Comparison of ENCODE assay signal across 15 cellular contexts in genomic region chr6:4322846-4323309, GRCh38.
DNase-seq lines count a peak whose midpoint lies in the region; ATAC-seq and TF ChIP-seq lines count a peak whose summit lies in the region.
"Had no signal": no experiment of that assay in that cellular context is flagged by ENCODE, and none has a peak within 500 bp of the region (broad histone marks: within the 10 kb centered on the region; RNA-seq: fewer than 3 reads in every experiment).

No MANE protein-coding gene starts in this region.

- no peaks in the 10 kb centered on the region for H3K27me3 ChIP-seq in gastrocnemius medialis
- H3K27me3 ChIP-seq: BLaER1 had no signal

- DNase-seq in ELR (ENCODE audit: low read depth) = peak; percentile 19
- peak; percentile 26 for DNase-seq in RWPE1 (ENCODE audit: low spot score)
- DNase-seq in fibroblast of the aortic adventitia (ENCODE audit: low read depth) = peak; percentile 57
- peak; percentile 41 to 70 for DNase-seq in gastrocnemius medialis
- no peak for DNase-seq in kidney glomerular epithelial cell (lab: John Stamatoyannopoulos, UW)
- no peak for DNase-seq in activated CD4-positive, alpha-beta T cell treated with anti-CD3 and anti-CD28 coated beads for 1 hour
- DNase-seq in dermis blood vessel endothelial cell = no peak
- DNase-seq: activated CD4-positive, CD25-positive, alpha-beta regulatory T cell treated with anti-CD3 and anti-CD28 coated beads, Interleukin-2, amount 50 U/mL, for 72 hours; activated naive CD8-positive, alpha-beta T cell treated with anti-CD3 and anti-CD28 coated beads, Interleukin-2, amount 10 ng/mL, durations not matched to agents 7 days and 5 days; activated T-cell treated with anti-CD3 and anti-CD28 coated beads for 4 hours; H7; kidney; NCI-H2171 treated with DMSO at 0.1 percent for 48 hours; stimulated activated naive CD8-positive, alpha-beta T cell treated with anti-CD3 and anti-CD28 coated beads, Interleukin-15, Interleukin-2, amounts not matched to agents 100 U/mL and 50 U/mL, for 24 hours had no signal

- POLR2A ChIA-PET in RWPE1 (lab: Yijun Ruan, JAX; ENCODE audit: low non-redundant PET) = no interaction called here

- CTCF ChIA-PET in RWPE1 (lab: Yijun Ruan, JAX) = no interaction called here

- no peak overlapping the region for H3K4me3 ChIP-seq in fibroblast of the aortic adventitia (ENCODE audit: low read depth, low read length)
- no peak overlapping the region for H3K4me3 ChIP-seq in gastrocnemius medialis
- H3K4me3 ChIP-seq: BLaER1 had no signal

- peaks cover 29 to 64% of the 10 kb centered on the region in 2 donors for H3K4me1 ChIP-seq in gastrocnemius medialis
- H3K4me1 ChIP-seq: BLaER1 had no signal

- no peak for TF ChIP-seq POLR2A in gastrocnemius medialis (IDR thresholded peaks at IDR 0.05)

- H3K27ac ChIP-seq in RWPE1 = peak overlapping the region; percentile 31; the same call in 1 of the 2 replicates
- peak overlapping the region; percentile 63 to 82 (median 80) for H3K27ac ChIP-seq in gastrocnemius medialis
- H3K27ac ChIP-seq: BLaER1 had no signal

- peak; percentile 97 for ATAC-seq in gastrocnemius medialis
- ATAC-seq: stimulated activated naive CD8-positive, alpha-beta T cell treated with anti-CD3 and anti-CD28 coated beads, Interleukin-15, Interleukin-2, amounts not matched to agents 100 U/mL and 50 U/mL, for 24 hours had no signal

- in situ Hi-C loops in gastrocnemius medialis (cut with MboI; ENCODE audit: low sequenced_read_pairs in 4 of 4) = loop anchor here in 3 of 4 donors (25.0 kb wide), 1 partner anchor 614 kb away; no protein-coding TSS in a partner anchor

- intact Hi-C loops in gastrocnemius medialis (cut with DNase I; ENCODE audit: low total_unique reads) = loop anchor here (2.0 kb wide), 2 partner anchors 80 to 138 kb away; no protein-coding TSS in a partner anchor

- H3K9me3 ChIP-seq in gastrocnemius medialis = no peaks in the 10 kb centered on the region

- TF ChIP-seq CTCF in RWPE1 (conservative IDR thresholded peaks at IDR 0.05; ENCODE audit: low read depth) = no peak
- no peak for TF ChIP-seq CTCF in fibroblast of the aortic adventitia (IDR thresholded peaks at IDR 0.05; ENCODE audit: insufficient read depth, low read length)
- TF ChIP-seq CTCF in gastrocnemius medialis (IDR thresholded peaks at IDR 0.05 in 4 of 5, conservative IDR thresholded peaks at IDR 0.05 in 1 of 5) = no peak

- no peaks in the 10 kb centered on the region for H3K36me3 ChIP-seq in gastrocnemius medialis
- H3K36me3 ChIP-seq: BLaER1 had no signal

Comparison
In these comparisons a context has a peak if more than half of its experiments do, and no peak if none do; other contexts are left out.
1. DNase-seq: peak in ELR (single experiment), RWPE1 (single experiment), fibroblast of the aortic adventitia (single experiment) and gastrocnemius medialis (2 of 2); none in kidney glomerular epithelial cell (single experiment), activated CD4-positive, alpha-beta T cell treated with anti-CD3 and anti-CD28 coated beads for 1 hour (single experiment) and dermis blood vessel endothelial cell (single experiment).